ENCODE assay signal across 1 cellular context in the genomic region with DNA sequence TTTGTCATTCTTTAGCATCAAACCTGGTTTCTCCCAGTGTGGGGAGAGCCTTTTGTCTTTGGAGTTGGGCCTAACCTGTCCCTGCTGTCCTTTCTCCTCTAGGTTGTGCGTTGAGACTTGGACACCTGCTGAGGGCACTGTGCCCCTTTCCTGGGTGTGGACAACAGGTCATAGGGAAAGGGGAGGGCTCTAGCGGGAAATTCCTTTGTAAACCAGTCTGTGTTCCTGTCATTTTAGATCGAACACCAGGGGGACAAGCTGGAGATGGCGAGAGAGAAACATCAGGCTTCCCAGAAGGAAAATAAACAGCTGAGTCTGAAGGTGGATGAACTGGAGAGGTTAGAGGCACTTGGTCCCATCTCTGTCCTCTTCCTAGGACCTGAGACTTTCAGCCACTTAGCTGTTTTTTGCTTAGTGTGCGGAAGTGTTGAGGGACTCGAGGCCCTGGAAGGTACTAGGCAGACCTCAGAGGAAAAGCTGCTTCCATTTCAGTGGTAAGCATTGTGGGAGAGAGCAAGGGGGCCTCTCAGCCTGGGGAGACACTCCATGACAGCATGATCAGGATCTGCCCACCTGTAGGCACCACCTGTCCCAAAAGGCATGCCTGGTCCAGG.
TF ChIP-seq lines count a peak whose summit lies in the region.

No MANE protein-coding gene starts in this region.

TF ChIP-seq in HepG2, 621 proteins besides CTCF, POLR2A, EP300 and RAD21 (continues in another document):
- no peak for TF ChIP-seq DNMT1 (CRISPR knock-in tag; IDR thresholded peaks at IDR 0.05)
- TF ChIP-seq, protein P1, sequence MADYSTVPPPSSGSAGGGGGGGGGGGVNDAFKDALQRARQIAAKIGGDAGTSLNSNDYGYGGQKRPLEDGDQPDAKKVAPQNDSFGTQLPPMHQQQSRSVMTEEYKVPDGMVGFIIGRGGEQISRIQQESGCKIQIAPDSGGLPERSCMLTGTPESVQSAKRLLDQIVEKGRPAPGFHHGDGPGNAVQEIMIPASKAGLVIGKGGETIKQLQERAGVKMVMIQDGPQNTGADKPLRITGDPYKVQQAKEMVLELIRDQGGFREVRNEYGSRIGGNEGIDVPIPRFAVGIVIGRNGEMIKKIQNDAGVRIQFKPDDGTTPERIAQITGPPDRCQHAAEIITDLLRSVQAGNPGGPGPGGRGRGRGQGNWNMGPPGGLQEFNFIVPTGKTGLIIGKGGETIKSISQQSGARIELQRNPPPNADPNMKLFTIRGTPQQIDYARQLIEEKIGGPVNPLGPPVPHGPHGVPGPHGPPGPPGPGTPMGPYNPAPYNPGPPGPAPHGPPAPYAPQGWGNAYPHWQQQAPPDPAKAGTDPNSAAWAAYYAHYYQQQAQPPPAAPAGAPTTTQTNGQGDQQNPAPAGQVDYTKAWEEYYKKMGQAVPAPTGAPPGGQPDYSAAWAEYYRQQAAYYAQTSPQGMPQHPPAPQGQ (CRISPR knock-in tag; IDR thresholded peaks at IDR 0.05; ENCODE audit: borderline replicate concordance): no peak
- TF ChIP-seq RBM39 (IDR thresholded peaks at IDR 0.05; ENCODE audit: low read depth, low read length, poor library complexity, severe bottlenecking): no peak
- TF ChIP-seq HOXA3 (CRISPR knock-in tag; IDR thresholded peaks at IDR 0.05): no peak
- no peak for TF ChIP-seq GABPA (IDR thresholded peaks at IDR 0.05; ENCODE audit: low read depth, low read length)
- TF ChIP-seq GABPA (CRISPR knock-in tag; IDR thresholded peaks at IDR 0.05; ENCODE audit: low read depth): no peak
- TF ChIP-seq, protein P2, sequence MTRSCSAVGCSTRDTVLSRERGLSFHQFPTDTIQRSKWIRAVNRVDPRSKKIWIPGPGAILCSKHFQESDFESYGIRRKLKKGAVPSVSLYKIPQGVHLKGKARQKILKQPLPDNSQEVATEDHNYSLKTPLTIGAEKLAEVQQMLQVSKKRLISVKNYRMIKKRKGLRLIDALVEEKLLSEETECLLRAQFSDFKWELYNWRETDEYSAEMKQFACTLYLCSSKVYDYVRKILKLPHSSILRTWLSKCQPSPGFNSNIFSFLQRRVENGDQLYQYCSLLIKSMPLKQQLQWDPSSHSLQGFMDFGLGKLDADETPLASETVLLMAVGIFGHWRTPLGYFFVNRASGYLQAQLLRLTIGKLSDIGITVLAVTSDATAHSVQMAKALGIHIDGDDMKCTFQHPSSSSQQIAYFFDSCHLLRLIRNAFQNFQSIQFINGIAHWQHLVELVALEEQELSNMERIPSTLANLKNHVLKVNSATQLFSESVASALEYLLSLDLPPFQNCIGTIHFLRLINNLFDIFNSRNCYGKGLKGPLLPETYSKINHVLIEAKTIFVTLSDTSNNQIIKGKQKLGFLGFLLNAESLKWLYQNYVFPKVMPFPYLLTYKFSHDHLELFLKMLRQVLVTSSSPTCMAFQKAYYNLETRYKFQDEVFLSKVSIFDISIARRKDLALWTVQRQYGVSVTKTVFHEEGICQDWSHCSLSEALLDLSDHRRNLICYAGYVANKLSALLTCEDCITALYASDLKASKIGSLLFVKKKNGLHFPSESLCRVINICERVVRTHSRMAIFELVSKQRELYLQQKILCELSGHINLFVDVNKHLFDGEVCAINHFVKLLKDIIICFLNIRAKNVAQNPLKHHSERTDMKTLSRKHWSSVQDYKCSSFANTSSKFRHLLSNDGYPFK (CRISPR knock-in tag; IDR thresholded peaks at IDR 0.05; ENCODE audit: borderline replicate concordance): no peak
- TF ChIP-seq, protein P3, sequence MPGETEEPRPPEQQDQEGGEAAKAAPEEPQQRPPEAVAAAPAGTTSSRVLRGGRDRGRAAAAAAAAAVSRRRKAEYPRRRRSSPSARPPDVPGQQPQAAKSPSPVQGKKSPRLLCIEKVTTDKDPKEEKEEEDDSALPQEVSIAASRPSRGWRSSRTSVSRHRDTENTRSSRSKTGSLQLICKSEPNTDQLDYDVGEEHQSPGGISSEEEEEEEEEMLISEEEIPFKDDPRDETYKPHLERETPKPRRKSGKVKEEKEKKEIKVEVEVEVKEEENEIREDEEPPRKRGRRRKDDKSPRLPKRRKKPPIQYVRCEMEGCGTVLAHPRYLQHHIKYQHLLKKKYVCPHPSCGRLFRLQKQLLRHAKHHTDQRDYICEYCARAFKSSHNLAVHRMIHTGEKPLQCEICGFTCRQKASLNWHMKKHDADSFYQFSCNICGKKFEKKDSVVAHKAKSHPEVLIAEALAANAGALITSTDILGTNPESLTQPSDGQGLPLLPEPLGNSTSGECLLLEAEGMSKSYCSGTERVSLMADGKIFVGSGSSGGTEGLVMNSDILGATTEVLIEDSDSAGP (CRISPR knock-in tag; IDR thresholded peaks at IDR 0.05; ENCODE audit: borderline replicate concordance): 0 out of 2 replicates have a peak, but pooled peaks have one; percentile 17
- no peak for TF ChIP-seq ETV5 (CRISPR knock-in tag; IDR thresholded peaks at IDR 0.05; ENCODE audit: borderline replicate concordance)
- no peak for TF ChIP-seq ZNF589 (CRISPR knock-in tag; conservative IDR thresholded peaks at IDR 0.05)
- no peak for TF ChIP-seq ZNF329 (CRISPR knock-in tag; IDR thresholded peaks at IDR 0.05; ENCODE audit: low read depth)
- no peak for TF ChIP-seq ZNF724P (CRISPR knock-in tag; IDR thresholded peaks at IDR 0.05; ENCODE audit: borderline replicate concordance)
- TF ChIP-seq ZNF33A (CRISPR knock-in tag; IDR thresholded peaks at IDR 0.05; ENCODE audit: borderline replicate concordance): no peak
- no peak for TF ChIP-seq SCMH1 (CRISPR knock-in tag; IDR thresholded peaks at IDR 0.05; ENCODE audit: borderline replicate concordance)
- no peak for TF ChIP-seq ELF3 (CRISPR knock-in tag; IDR thresholded peaks at IDR 0.05)
- TF ChIP-seq FOXK2 (IDR thresholded peaks at IDR 0.05): no peak
- TF ChIP-seq MIER2 (CRISPR knock-in tag; IDR thresholded peaks at IDR 0.05): no peak
- TF ChIP-seq PPARG (CRISPR knock-in tag; conservative IDR thresholded peaks at IDR 0.05): 0 out of 2 replicates have a peak, but pooled peaks have one; percentile 13
- no peak for TF ChIP-seq PITX1 (CRISPR knock-in tag; IDR thresholded peaks at IDR 0.05)
- TF ChIP-seq ZNF460 (CRISPR knock-in tag; IDR thresholded peaks at IDR 0.05; ENCODE audit: borderline replicate concordance): no peak
- TF ChIP-seq, protein P4, sequence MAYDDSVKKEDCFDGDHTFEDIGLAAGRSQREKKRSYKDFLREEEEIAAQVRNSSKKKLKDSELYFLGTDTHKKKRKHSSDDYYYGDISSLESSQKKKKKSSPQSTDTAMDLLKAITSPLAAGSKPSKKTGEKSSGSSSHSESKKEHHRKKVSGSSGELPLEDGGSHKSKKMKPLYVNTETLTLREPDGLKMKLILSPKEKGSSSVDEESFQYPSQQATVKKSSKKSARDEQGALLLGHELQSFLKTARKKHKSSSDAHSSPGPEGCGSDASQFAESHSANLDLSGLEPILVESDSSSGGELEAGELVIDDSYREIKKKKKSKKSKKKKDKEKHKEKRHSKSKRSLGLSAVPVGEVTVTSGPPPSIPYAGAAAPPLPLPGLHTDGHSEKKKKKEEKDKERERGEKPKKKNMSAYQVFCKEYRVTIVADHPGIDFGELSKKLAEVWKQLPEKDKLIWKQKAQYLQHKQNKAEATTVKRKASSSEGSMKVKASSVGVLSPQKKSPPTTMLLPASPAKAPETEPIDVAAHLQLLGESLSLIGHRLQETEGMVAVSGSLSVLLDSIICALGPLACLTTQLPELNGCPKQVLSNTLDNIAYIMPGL (CRISPR knock-in tag; IDR thresholded peaks at IDR 0.05; ENCODE audit: borderline replicate concordance in 1 of 2, low read depth in 1 of 2): 0 out of 4 replicates have a peak, but pooled peaks of 1 of the 2 experiments have one; percentile 22
- TF ChIP-seq CEBPB (IDR thresholded peaks at IDR 0.05; ENCODE audit: borderline replicate concordance, low read depth, low read length): no peak
- TF ChIP-seq KLF13 (CRISPR knock-in tag; IDR thresholded peaks at IDR 0.05): no peak
- TF ChIP-seq ZNF136 (CRISPR knock-in tag; IDR thresholded peaks at IDR 0.05; ENCODE audit: low read depth): no peak
- no peak for TF ChIP-seq ZNF746 (CRISPR knock-in tag; IDR thresholded peaks at IDR 0.05)
- no peak for TF ChIP-seq ZSCAN22 (CRISPR knock-in tag; IDR thresholded peaks at IDR 0.05)
- no peak for TF ChIP-seq ZNF331 (CRISPR knock-in tag; IDR thresholded peaks at IDR 0.05)
- no peak for TF ChIP-seq ZNF607 (CRISPR knock-in tag; IDR thresholded peaks at IDR 0.05; ENCODE audit: borderline replicate concordance)
- TF ChIP-seq TGIF2 (CRISPR knock-in tag; IDR thresholded peaks at IDR 0.05): no peak
- TF ChIP-seq, protein P5, sequence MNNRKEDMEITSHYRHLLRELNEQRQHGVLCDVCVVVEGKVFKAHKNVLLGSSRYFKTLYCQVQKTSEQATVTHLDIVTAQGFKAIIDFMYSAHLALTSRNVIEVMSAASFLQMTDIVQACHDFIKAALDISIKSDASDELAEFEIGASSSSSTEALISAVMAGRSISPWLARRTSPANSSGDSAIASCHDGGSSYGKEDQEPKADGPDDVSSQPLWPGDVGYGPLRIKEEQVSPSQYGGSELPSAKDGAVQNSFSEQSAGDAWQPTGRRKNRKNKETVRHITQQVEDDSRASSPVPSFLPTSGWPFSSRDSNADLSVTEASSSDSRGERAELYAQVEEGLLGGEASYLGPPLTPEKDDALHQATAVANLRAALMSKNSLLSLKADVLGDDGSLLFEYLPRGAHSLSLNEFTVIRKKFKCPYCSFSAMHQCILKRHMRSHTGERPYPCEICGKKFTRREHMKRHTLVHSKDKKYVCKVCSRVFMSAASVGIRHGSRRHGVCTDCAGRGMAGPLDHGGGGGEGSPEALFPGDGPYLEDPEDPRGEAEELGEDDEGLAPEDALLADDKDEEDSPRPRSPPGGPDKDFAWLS (CRISPR knock-in tag; IDR thresholded peaks at IDR 0.05; ENCODE audit: borderline replicate concordance): no peak
- no peak for TF ChIP-seq SYNCRIP (IDR thresholded peaks at IDR 0.05; ENCODE audit: insufficient read depth, low read depth, low read length)
- no peak for TF ChIP-seq ZSCAN31 (CRISPR knock-in tag; IDR thresholded peaks at IDR 0.05; ENCODE audit: low read depth)
- no peak for TF ChIP-seq BCL6 (CRISPR knock-in tag; IDR thresholded peaks at IDR 0.05)
- TF ChIP-seq, protein P6, sequence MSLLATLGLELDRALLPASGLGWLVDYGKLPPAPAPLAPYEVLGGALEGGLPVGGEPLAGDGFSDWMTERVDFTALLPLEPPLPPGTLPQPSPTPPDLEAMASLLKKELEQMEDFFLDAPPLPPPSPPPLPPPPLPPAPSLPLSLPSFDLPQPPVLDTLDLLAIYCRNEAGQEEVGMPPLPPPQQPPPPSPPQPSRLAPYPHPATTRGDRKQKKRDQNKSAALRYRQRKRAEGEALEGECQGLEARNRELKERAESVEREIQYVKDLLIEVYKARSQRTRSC (CRISPR knock-in tag; IDR thresholded peaks at IDR 0.05; ENCODE audit: low read depth): no peak
- TF ChIP-seq, protein P7, sequence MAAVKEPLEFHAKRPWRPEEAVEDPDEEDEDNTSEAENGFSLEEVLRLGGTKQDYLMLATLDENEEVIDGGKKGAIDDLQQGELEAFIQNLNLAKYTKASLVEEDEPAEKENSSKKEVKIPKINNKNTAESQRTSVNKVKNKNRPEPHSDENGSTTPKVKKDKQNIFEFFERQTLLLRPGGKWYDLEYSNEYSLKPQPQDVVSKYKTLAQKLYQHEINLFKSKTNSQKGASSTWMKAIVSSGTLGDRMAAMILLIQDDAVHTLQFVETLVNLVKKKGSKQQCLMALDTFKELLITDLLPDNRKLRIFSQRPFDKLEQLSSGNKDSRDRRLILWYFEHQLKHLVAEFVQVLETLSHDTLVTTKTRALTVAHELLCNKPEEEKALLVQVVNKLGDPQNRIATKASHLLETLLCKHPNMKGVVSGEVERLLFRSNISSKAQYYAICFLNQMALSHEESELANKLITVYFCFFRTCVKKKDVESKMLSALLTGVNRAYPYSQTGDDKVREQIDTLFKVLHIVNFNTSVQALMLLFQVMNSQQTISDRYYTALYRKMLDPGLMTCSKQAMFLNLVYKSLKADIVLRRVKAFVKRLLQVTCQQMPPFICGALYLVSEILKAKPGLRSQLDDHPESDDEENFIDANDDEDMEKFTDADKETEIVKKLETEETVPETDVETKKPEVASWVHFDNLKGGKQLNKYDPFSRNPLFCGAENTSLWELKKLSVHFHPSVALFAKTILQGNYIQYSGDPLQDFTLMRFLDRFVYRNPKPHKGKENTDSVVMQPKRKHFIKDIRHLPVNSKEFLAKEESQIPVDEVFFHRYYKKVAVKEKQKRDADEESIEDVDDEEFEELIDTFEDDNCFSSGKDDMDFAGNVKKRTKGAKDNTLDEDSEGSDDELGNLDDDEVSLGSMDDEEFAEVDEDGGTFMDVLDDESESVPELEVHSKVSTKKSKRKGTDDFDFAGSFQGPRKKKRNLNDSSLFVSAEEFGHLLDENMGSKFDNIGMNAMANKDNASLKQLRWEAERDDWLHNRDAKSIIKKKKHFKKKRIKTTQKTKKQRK (IDR thresholded peaks at IDR 0.05; ENCODE audit: low read length): no peak
- TF ChIP-seq ZNF207 (IDR thresholded peaks at IDR 0.05; ENCODE audit: borderline replicate concordance): no peak
- TF ChIP-seq, protein P8, sequence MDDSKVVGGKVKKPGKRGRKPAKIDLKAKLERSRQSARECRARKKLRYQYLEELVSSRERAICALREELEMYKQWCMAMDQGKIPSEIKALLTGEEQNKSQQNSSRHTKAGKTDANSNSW (CRISPR knock-in tag; IDR thresholded peaks at IDR 0.05; ENCODE audit: borderline replicate concordance): no peak
- no peak for TF ChIP-seq ZNF567 (CRISPR knock-in tag; IDR thresholded peaks at IDR 0.05; ENCODE audit: borderline replicate concordance)
- no peak for TF ChIP-seq ZNF879 (CRISPR knock-in tag; IDR thresholded peaks at IDR 0.05)
- no peak for TF ChIP-seq ZNF577 (CRISPR knock-in tag; IDR thresholded peaks at IDR 0.05; ENCODE audit: borderline replicate concordance, low read depth)
- no peak for TF ChIP-seq TEAD2 (CRISPR knock-in tag; IDR thresholded peaks at IDR 0.05)
